ENCODE assay signal across 13 cellular contexts in the genomic region with DNA sequence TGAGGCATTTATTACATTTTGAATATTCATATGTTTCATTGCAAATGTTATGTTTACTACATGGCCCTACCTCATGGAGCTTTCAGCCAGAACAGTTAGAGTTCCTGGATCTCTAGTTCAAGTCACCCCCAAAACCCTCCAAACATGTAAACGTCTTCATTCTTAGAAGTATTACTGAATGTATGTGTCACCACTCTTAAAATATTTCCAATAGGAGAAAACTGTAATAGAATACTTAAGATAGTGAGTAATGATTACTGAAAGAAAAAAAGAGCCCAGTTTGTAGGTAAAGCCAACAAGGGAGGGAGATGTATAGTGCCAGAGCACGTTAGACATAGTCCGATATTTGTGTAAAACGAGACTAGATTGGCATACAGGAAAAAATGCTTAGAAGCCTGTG. TPM values are rescaled to one million over a fixed set of nuclear protein-coding genes. Genes with fewer than 3 reads are reported as not detected.
DNase-seq lines count a peak whose midpoint lies in the region; ATAC-seq and TF ChIP-seq lines count a peak whose summit lies in the region.
"Had no signal": no experiment of that assay in that cellular context is flagged by ENCODE, and none has a peak within 500 bp of the region (broad histone marks: within the 10 kb centered on the region; RNA-seq: fewer than 3 reads in every experiment).

No MANE protein-coding gene starts in this region.

- 72% methylated on average over 4 of the region's 4 CpGs for WGBS in esophagus muscularis mucosa

- H3K27me3 ChIP-seq in RWPE2 (ENCODE audit: insufficient read depth, poor library complexity, severe bottlenecking), result no peaks in the 10 kb centered on the region
- H3K27me3 ChIP-seq in esophagus muscularis mucosa, result no peaks in the 10 kb centered on the region
- H3K27me3 ChIP-seq: SJSA1 had no signal

- peak overlapping the region; percentile 40 for H3K27ac ChIP-seq in RWPE2 (ENCODE audit: poor library complexity, severe bottlenecking)
- H3K27ac ChIP-seq in coronary artery, result no peak overlapping the region
- no peak overlapping the region for H3K27ac ChIP-seq in esophagus muscularis mucosa (replicated peaks in 1 of 4)
- H3K27ac ChIP-seq: SJSA1 had no signal

- TF ChIP-seq EP300 in esophagus muscularis mucosa (IDR thresholded peaks at IDR 0.05), result no peak

- no peak overlapping the region for H3K4me3 ChIP-seq in RWPE2 (ENCODE audit: severe bottlenecking)
- H3K4me3 ChIP-seq in coronary artery, result no peak overlapping the region
- H3K4me3 ChIP-seq in esophagus muscularis mucosa, result no peak overlapping the region
- H3K4me3 ChIP-seq: SJSA1 had no signal

- no peaks in the 10 kb centered on the region for H3K9me3 Mint-ChIP-seq in activated naive CD8-positive, alpha-beta T cell (ENCODE audit: low read depth)
- no peaks in the 10 kb centered on the region for H3K9me3 Mint-ChIP-seq in activated naive CD8-positive, alpha-beta T cell treated with anti-CD3 and anti-CD28 coated beads, Interleukin-2, amount 50 U/mL, for 24 hours
- H3K9me3 Mint-ChIP-seq: activated CD4-positive, alpha-beta memory T cell treated with anti-CD3 and anti-CD28 coated beads, Interleukin-2, amount 10 ng/mL, durations not matched to agents 7 days and 5 days had no signal

- intact Hi-C loops in esophagus muscularis mucosa (cut with DNase I), result no loop called here

- no peaks in the 10 kb centered on the region for H3K36me3 ChIP-seq in RWPE2 (ENCODE audit: low read depth)
- H3K36me3 ChIP-seq in esophagus muscularis mucosa, result no peaks in the 10 kb centered on the region
- H3K36me3 ChIP-seq: SJSA1 had no signal

- H3K9me3 ChIP-seq in RWPE2 (ENCODE audit: severe bottlenecking) (no peaks in the 10 kb centered on the region), esophagus muscularis mucosa (no peaks in the 10 kb centered on the region)
- H3K9me3 ChIP-seq: SJSA1 had no signal

- H3K27ac Mint-ChIP-seq in activated naive CD8-positive, alpha-beta T cell, result no peak overlapping the region
- no peak overlapping the region for H3K27ac Mint-ChIP-seq in activated naive CD8-positive, alpha-beta T cell treated with anti-CD3 and anti-CD28 coated beads, Interleukin-2, amount 50 U/mL, for 24 hours
- H3K27ac Mint-ChIP-seq: activated CD4-positive, alpha-beta memory T cell treated with anti-CD3 and anti-CD28 coated beads, Interleukin-2, amount 10 ng/mL, durations not matched to agents 7 days and 5 days; activated T-helper 2 cell treated with anti-CD3 and anti-CD28 coated beads, Interferon-gamma antibody, Interleukin-2, Interleukin-4, amounts not matched to agents 10 μg/mL and 5 μg/mL and 100 μg/mL, durations not matched to agents 14 hours and 24 hours and 36 hours had no signal

- peaks cover 2% of the 10 kb centered on the region for H3K36me3 Mint-ChIP-seq in activated naive CD8-positive, alpha-beta T cell
- H3K36me3 Mint-ChIP-seq in activated naive CD8-positive, alpha-beta T cell treated with anti-CD3 and anti-CD28 coated beads, Interleukin-2, amount 50 U/mL, for 24 hours (ENCODE audit: low read depth), result peaks cover 3% of the 10 kb centered on the region

- no peak for TF ChIP-seq POLR2A in esophagus muscularis mucosa (IDR thresholded peaks at IDR 0.05; ENCODE audit: low read depth)

- no peaks in the 10 kb centered on the region for H3K27me3 Mint-ChIP-seq in activated naive CD8-positive, alpha-beta T cell
- no peaks in the 10 kb centered on the region for H3K27me3 Mint-ChIP-seq in activated naive CD8-positive, alpha-beta T cell treated with anti-CD3 and anti-CD28 coated beads, Interleukin-2, amount 50 U/mL, for 24 hours
- H3K27me3 Mint-ChIP-seq: activated CD4-positive, alpha-beta memory T cell treated with anti-CD3 and anti-CD28 coated beads, Interleukin-2, amount 10 ng/mL, durations not matched to agents 7 days and 5 days had no signal

- H3K4me1 ChIP-seq in RWPE2 (ENCODE audit: insufficient read depth, poor library complexity, severe bottlenecking) (peaks cover 12% of the 10 kb centered on the region), esophagus muscularis mucosa (peaks cover 34 to 52% (median 47%) of the 10 kb centered on the region in 4 donors)

- H3K4me3 Mint-ChIP-seq in activated naive CD8-positive, alpha-beta T cell, result peak overlapping the region; percentile 53
- no peak overlapping the region for H3K4me3 Mint-ChIP-seq in activated naive CD8-positive, alpha-beta T cell treated with anti-CD3 and anti-CD28 coated beads, Interleukin-2, amount 50 U/mL, for 24 hours
- H3K4me3 Mint-ChIP-seq: activated CD4-positive, alpha-beta memory T cell treated with anti-CD3 and anti-CD28 coated beads, Interleukin-2, amount 10 ng/mL, durations not matched to agents 7 days and 5 days had no signal

- DNase-seq in activated naive CD8-positive, alpha-beta T cell treated with anti-CD3 and anti-CD28 coated beads, Interleukin-2, amount 50 U/mL, for 24 hours, result no peak
- DNase-seq in RWPE2 (ENCODE audit: low spot score) (no peak), fibroblast of gingiva (ENCODE audit: low read depth) (peak; percentile 16), coronary artery (ENCODE audit: low spot score) (no peak), RPMI8226 (no peak), esophagus muscularis mucosa (ENCODE audit: extremely low spot score) (no peak)
- DNase-seq: 8988T; activated CD4-positive, alpha-beta memory T cell treated with anti-CD3 and anti-CD28 coated beads, Interleukin-2, amount 10 ng/mL, durations not matched to agents 7 days and 5 days; foreskin melanocyte had no signal

- no peak for TF ChIP-seq CTCF in RWPE2 (IDR thresholded peaks at IDR 0.05; ENCODE audit: poor library complexity, severe bottlenecking)
- no peak for TF ChIP-seq CTCF in coronary artery (IDR thresholded peaks at IDR 0.05)
- TF ChIP-seq CTCF in esophagus muscularis mucosa (IDR thresholded peaks at IDR 0.05), result no peak

- no peak for ATAC-seq in activated naive CD8-positive, alpha-beta T cell treated with anti-CD3 and anti-CD28 coated beads, Interleukin-2, amount 50 U/mL, for 24 hours
- ATAC-seq in RWPE2 (ENCODE audit: low read depth) (peak; percentile 91), HG03520 (IDR thresholded peaks at IDR 0.05; ENCODE audit: unreplicated experiment) (no peak)

- peaks cover 82% of the 10 kb centered on the region for H3K4me1 Mint-ChIP-seq in activated naive CD8-positive, alpha-beta T cell (ENCODE audit: low read depth)
- peaks cover 82% of the 10 kb centered on the region for H3K4me1 Mint-ChIP-seq in activated naive CD8-positive, alpha-beta T cell treated with anti-CD3 and anti-CD28 coated beads, Interleukin-2, amount 50 U/mL, for 24 hours

RNA-seq across cellular contexts. Expression of gene URI1, which starts 23.5 kb away (rescaled TPM):
- total RNA-seq in esophagus muscularis mucosa, result 10 to 100 TPM; 56.4 to 67.8 (median 59.8) TPM
